ENCODE assay signal across 3 cellular contexts in the genomic region with DNA sequence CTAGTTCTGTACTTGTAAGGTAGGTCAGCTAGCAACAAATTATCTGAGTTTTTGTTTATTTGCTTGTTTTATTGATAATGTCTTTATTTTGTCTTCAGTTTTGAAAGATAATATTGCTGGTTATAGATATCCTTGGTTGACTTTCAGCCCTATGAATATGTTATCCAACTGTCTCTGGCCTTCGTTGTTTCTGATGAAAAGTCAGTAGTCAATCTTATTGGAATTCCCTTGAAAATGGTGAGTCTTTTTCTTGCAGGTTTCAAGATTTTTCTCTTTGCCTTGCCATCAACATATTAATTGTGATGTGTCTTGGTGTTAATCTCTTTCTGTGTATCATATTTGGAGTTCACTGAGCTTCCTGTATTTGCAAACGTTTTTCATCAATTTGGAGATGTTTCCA.
TF ChIP-seq lines count a peak whose summit lies in the region.

No MANE protein-coding gene starts in this region.

TF ChIP-seq in HEK293, 187 proteins besides CTCF, POLR2A, EP300 and RAD21 (continued from another document):
- TF ChIP-seq, protein P1, sequence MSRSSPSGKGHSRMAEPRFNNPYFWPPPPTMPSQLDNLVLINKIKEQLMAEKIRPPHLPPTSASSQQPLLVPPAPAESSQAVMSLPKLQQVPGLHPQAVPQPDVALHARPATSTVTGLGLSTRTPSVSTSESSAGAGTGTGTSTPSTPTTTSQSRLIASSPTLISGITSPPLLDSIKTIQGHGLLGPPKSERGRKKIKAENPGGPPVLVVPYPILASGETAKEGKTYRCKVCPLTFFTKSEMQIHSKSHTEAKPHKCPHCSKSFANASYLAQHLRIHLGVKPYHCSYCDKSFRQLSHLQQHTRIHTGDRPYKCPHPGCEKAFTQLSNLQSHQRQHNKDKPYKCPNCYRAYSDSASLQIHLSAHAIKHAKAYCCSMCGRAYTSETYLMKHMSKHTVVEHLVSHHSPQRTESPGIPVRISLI (tag by site-specific recombination; IDR thresholded peaks at IDR 0.05): no peak
- TF ChIP-seq GLIS2 (tag by site-specific recombination; IDR thresholded peaks at IDR 0.05) (no peak), SETDB1 (IDR thresholded peaks at IDR 0.05; ENCODE audit: insufficient read length, low read length) (peak; percentile 17)
- TF ChIP-seq, protein P2, sequence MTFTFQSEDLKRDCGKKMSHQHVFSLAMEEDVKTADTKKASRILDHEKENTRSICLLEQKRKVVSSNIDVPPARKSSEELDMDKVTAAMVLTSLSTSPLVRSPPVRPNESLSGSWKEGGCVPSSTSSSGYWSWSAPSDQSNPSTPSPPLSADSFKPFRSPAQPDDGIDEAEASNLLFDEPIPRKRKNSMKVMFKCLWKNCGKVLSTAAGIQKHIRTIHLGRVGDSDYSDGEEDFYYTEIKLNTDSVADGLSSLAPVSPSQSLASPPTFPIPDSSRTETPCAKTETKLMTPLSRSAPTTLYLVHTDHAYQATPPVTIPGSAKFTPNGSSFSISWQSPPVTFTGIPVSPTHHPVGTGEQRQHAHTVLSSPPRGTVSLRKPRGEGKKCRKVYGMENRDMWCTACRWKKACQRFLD (tag by site-specific recombination; IDR thresholded peaks at IDR 0.05): no peak
TF ChIP-seq in HEK293: peak in this region for 1.

TF ChIP-seq in IMR-90, 13 proteins besides CTCF, POLR2A, EP300 and RAD21 (continued from another document):
- TF ChIP-seq, protein P3, sequence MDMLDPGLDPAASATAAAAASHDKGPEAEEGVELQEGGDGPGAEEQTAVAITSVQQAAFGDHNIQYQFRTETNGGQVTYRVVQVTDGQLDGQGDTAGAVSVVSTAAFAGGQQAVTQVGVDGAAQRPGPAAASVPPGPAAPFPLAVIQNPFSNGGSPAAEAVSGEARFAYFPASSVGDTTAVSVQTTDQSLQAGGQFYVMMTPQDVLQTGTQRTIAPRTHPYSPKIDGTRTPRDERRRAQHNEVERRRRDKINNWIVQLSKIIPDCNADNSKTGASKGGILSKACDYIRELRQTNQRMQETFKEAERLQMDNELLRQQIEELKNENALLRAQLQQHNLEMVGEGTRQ (IDR thresholded peaks at IDR 0.05; ENCODE audit: low read depth, low read length): no peak
- TF ChIP-seq RFX5 (IDR thresholded peaks at IDR 0.05; ENCODE audit: low read depth, low read length) (no peak), FOS (IDR thresholded peaks at IDR 0.05; ENCODE audit: low read depth, low read length) (no peak), SMC3 (IDR thresholded peaks at IDR 0.05; ENCODE audit: low read depth, low read length) (no peak), RCOR1 (IDR thresholded peaks at IDR 0.05; ENCODE audit: insufficient replicate concordance, low read length) (no peak)

TF ChIP-seq in K562, 482 proteins besides CTCF, POLR2A, EP300 and RAD21 (continued from another document):
- TF ChIP-seq, protein P4, sequence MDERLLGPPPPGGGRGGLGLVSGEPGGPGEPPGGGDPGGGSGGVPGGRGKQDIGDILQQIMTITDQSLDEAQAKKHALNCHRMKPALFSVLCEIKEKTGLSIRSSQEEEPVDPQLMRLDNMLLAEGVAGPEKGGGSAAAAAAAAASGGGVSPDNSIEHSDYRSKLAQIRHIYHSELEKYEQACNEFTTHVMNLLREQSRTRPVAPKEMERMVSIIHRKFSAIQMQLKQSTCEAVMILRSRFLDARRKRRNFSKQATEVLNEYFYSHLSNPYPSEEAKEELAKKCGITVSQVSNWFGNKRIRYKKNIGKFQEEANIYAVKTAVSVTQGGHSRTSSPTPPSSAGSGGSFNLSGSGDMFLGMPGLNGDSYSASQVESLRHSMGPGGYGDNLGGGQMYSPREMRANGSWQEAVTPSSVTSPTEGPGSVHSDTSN (CRISPR knock-in tag; IDR thresholded peaks at IDR 0.05; ENCODE audit: low read depth): no peak
- TF ChIP-seq, protein P4 (tag; conservative IDR thresholded peaks at IDR 0.05; ENCODE audit: low read depth): no peak
- no peak for TF ChIP-seq ZBTB1 (CRISPR knock-in tag; IDR thresholded peaks at IDR 0.05; ENCODE audit: borderline replicate concordance, low read depth)
- no peak for TF ChIP-seq RBM15 (IDR thresholded peaks at IDR 0.05; ENCODE audit: insufficient read depth, low read length)
- no peak for TF ChIP-seq GATAD2B (IDR thresholded peaks at IDR 0.05; ENCODE audit: borderline replicate concordance)
- TF ChIP-seq, protein P5, sequence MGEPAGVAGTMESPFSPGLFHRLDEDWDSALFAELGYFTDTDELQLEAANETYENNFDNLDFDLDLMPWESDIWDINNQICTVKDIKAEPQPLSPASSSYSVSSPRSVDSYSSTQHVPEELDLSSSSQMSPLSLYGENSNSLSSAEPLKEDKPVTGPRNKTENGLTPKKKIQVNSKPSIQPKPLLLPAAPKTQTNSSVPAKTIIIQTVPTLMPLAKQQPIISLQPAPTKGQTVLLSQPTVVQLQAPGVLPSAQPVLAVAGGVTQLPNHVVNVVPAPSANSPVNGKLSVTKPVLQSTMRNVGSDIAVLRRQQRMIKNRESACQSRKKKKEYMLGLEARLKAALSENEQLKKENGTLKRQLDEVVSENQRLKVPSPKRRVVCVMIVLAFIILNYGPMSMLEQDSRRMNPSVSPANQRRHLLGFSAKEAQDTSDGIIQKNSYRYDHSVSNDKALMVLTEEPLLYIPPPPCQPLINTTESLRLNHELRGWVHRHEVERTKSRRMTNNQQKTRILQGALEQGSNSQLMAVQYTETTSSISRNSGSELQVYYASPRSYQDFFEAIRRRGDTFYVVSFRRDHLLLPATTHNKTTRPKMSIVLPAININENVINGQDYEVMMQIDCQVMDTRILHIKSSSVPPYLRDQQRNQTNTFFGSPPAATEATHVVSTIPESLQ (CRISPR knock-in tag; IDR thresholded peaks at IDR 0.05): no peak
- TF ChIP-seq POLR2G (IDR thresholded peaks at IDR 0.05; ENCODE audit: low read depth, low read length): no peak
- no peak for TF ChIP-seq SMARCC2 (IDR thresholded peaks at IDR 0.05; ENCODE audit: low read depth)
- no peak for TF ChIP-seq ASH1L (IDR thresholded peaks at IDR 0.05; ENCODE audit: borderline replicate concordance, low read depth, partially characterized antibody)
- TF ChIP-seq KHSRP (IDR thresholded peaks at IDR 0.05): no peak
- TF ChIP-seq ZEB2 (IDR thresholded peaks at IDR 0.05): no peak
- TF ChIP-seq, protein P6, sequence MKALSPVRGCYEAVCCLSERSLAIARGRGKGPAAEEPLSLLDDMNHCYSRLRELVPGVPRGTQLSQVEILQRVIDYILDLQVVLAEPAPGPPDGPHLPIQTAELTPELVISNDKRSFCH (CRISPR knock-in tag; IDR thresholded peaks at IDR 0.05): no peak
- TF ChIP-seq, protein P6 (tag; IDR thresholded peaks at IDR 0.05): no peak
